In the genomic region with DNA sequence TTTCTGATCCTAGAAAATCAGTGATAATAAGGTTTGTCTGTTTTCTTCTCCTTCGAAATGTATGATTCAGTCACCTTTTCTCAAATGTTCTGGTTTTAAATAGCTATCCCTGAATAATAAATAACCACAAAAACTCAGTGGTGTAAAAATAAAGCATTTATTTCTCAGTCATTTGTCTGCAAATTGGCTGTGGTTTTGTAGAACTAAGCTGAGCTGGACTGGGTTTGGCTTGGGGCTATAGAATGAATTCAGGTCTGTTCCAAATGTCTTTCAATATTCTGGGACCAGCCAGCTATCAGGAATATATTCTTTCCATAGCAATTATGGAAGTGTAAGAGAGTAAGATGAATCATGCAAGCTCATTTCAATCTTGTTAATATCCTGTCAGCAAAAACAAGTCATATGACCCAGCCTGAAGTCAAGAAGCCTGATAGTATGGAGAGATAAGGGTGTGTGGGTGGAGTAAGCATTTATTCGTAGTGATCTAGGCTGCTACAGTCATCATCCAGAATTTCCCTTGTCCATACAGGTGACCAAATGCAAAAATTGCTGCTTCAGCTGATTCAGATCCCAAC, we compare ENCODE assay signal across 20 cellular contexts.
DNase-seq lines count a peak whose midpoint lies in the region; ATAC-seq and TF ChIP-seq lines count a peak whose summit lies in the region.
"Had no signal": no experiment of that assay in that cellular context is flagged by ENCODE, and none has a peak within 500 bp of the region (broad histone marks: within the 10 kb centered on the region; RNA-seq: fewer than 3 reads in every experiment).

No MANE protein-coding gene starts in this region.

- in situ Hi-C loops in astrocyte of the cerebellum (cut with HindIII; ENCODE audit: low sequenced_read_pairs), result no loop called here

- no peak overlapping the region for H3K9ac ChIP-seq in DND-41 (ENCODE audit: low read depth, low read length)

- no peaks in the 10 kb centered on the region for H3K27me3 ChIP-seq in DND-41 (ENCODE audit: insufficient read depth, low read length, poor library complexity)
- H3K27me3 ChIP-seq: thyroid gland had no signal

- CTCF ChIA-PET in T-cell (lab: Charles Lee), result no interaction called here

- H3K4me3 Mint-ChIP-seq in T-cell, result no peak overlapping the region
- H3K4me3 Mint-ChIP-seq in activated T-helper 17 cell treated with anti-CD3 and anti-CD28 coated beads, Interleukin-2, amount 50 U/mL, for 72 hours, result no peak overlapping the region
- H3K4me3 Mint-ChIP-seq: IgD-negative memory B cell; stimulated activated naive B cell treated with anti-CD40 and anti-IgM and Interleukin-4, amounts not matched to agents 10 μg/mL and 1 μg/mL and 100 μg/mL, for 72 hours had no signal

- no peak overlapping the region for H3K4me3 ChIP-seq in DND-41 (ENCODE audit: low read depth in 1 of 2, low read length in 2 of 2)
- H3K4me3 ChIP-seq in astrocyte of the cerebellum (ENCODE audit: low read depth, low read length), result no peak overlapping the region
- H3K4me3 ChIP-seq: HAP-1, thyroid gland had no signal

- H3K4me2 ChIP-seq in DND-41 (ENCODE audit: insufficient read depth, low read length), result no peak overlapping the region

- ATAC-seq in DND-41 (ENCODE audit: insufficient read depth, low read depth) (peak; percentile 79), T-cell (replicated peaks in 1 of 4) (no peak), GM18519 (IDR thresholded peaks at IDR 0.05; ENCODE audit: low FRiP score, unreplicated experiment) (no peak)
- ATAC-seq in activated T-helper 17 cell treated with anti-CD3 and anti-CD28 coated beads, Interleukin-2, amount 50 U/mL, for 72 hours (replicated peaks), result no peak
- ATAC-seq: stimulated activated naive B cell treated with anti-CD40 and anti-IgM and Interleukin-4, amounts not matched to agents 10 μg/mL and 1 μg/mL and 100 μg/mL, for 72 hours had no signal

- H3K4me1 Mint-ChIP-seq in T-cell, result no peaks in the 10 kb centered on the region
- no peaks in the 10 kb centered on the region for H3K4me1 Mint-ChIP-seq in activated T-helper 17 cell treated with anti-CD3 and anti-CD28 coated beads, Interleukin-2, amount 50 U/mL, for 72 hours
- H3K4me1 Mint-ChIP-seq: IgD-negative memory B cell; stimulated activated naive B cell treated with anti-CD40 and anti-IgM and Interleukin-4, amounts not matched to agents 10 μg/mL and 1 μg/mL and 100 μg/mL, for 72 hours had no signal

- peaks cover 2 to 26% (median 15%) of the 10 kb centered on the region in 3 donors for H3K9me3 Mint-ChIP-seq in T-cell
- peaks cover 14% of the 10 kb centered on the region for H3K9me3 Mint-ChIP-seq in activated T-helper 17 cell treated with anti-CD3 and anti-CD28 coated beads, Interleukin-2, amount 50 U/mL, for 72 hours

- H3K36me3 Mint-ChIP-seq in T-cell, result no peaks in the 10 kb centered on the region
- no peaks in the 10 kb centered on the region for H3K36me3 Mint-ChIP-seq in activated T-helper 17 cell treated with anti-CD3 and anti-CD28 coated beads, Interleukin-2, amount 50 U/mL, for 72 hours (ENCODE audit: low read depth)
- H3K36me3 Mint-ChIP-seq: IgD-negative memory B cell had no signal

- TF ChIP-seq CTCF in DND-41 (IDR thresholded peaks at IDR 0.05; ENCODE audit: borderline replicate concordance, extremely low read depth, low read length, poor library complexity, severe bottlenecking), result no peak
- no peak for TF ChIP-seq CTCF in astrocyte of the cerebellum (IDR thresholded peaks at IDR 0.05; ENCODE audit: low read depth, low read length, missing control alignments)

- no peaks in the 10 kb centered on the region for H3K9me3 ChIP-seq in DND-41 (ENCODE audit: insufficient read depth, low read length, severe bottlenecking)
- H3K9me3 ChIP-seq: HAP-1, thyroid gland had no signal

- no peak overlapping the region for H3K27ac Mint-ChIP-seq in T-cell
- no peak overlapping the region for H3K27ac Mint-ChIP-seq in activated T-helper 17 cell treated with anti-CD3 and anti-CD28 coated beads, Interleukin-2, amount 50 U/mL, for 72 hours
- H3K27ac Mint-ChIP-seq: IgD-negative memory B cell; stimulated activated naive B cell treated with anti-CD40 and anti-IgM and Interleukin-4, amounts not matched to agents 10 μg/mL and 1 μg/mL and 100 μg/mL, for 72 hours had no signal

- DNase-seq in DND-41, result no peak
- DNase-seq in HT1080 (ENCODE audit: low read depth), result peak; percentile 4
- DNase-seq in astrocyte of the cerebellum (ENCODE audit: low read depth), result peak; percentile 15
- peak; percentile 67 for DNase-seq in iris pigment epithelial cell (ENCODE audit: low read depth)
- no peak for DNase-seq in T-cell
- DNase-seq in Kasumi-1 (lab: John Stamatoyannopoulos, UW), result no peak
- DNase-seq: activated CD4-positive, alpha-beta T cell treated with anti-CD3 and anti-CD28 coated beads for 4 hours; activated CD8-positive, alpha-beta memory T cell treated with anti-CD3 and anti-CD28 coated beads, Interleukin-2, amount 50 U/mL, for 4 hours; activated effector memory CD4-positive, alpha-beta T cell treated with anti-CD3 and anti-CD28 coated beads, Interleukin-2, amount 50 U/mL, for 16 hours; amygdala; DMS 273 treated with DMSO at 0.1 percent for 48 hours; retina; RPMI8226; stimulated activated naive B cell treated with anti-CD40 and anti-IgM and Interleukin-4, amounts not matched to agents 10 μg/mL and 1 μg/mL and 100 μg/mL, for 72 hours; SW 1271; thyroid gland had no signal

- H3K27ac ChIP-seq in DND-41 (ENCODE audit: low read length), result no peak overlapping the region
- H3K27ac ChIP-seq: thyroid gland had no signal

- no peaks in the 10 kb centered on the region for H4K20me1 ChIP-seq in DND-41 (ENCODE audit: insufficient read depth, low read length)

- H3K79me2 ChIP-seq in DND-41 (ENCODE audit: insufficient read depth, low read length), result no peaks in the 10 kb centered on the region

- POLR2A ChIA-PET in T-cell (lab: Charles Lee), result no interaction called here

- H3K4me1 ChIP-seq in DND-41 (ENCODE audit: insufficient read depth, low read length), result peaks cover 15% of the 10 kb centered on the region
- H3K4me1 ChIP-seq: HAP-1, thyroid gland had no signal

- no peaks in the 10 kb centered on the region for H3K36me3 ChIP-seq in DND-41 (ENCODE audit: insufficient read depth, low read length)
- H3K36me3 ChIP-seq: HAP-1, thyroid gland had no signal

- H3K27me3 Mint-ChIP-seq in T-cell, result no peaks in the 10 kb centered on the region
- H3K27me3 Mint-ChIP-seq in activated T-helper 17 cell treated with anti-CD3 and anti-CD28 coated beads, Interleukin-2, amount 50 U/mL, for 72 hours, result no peaks in the 10 kb centered on the region
- H3K27me3 Mint-ChIP-seq: IgD-negative memory B cell; stimulated activated naive B cell treated with anti-CD40 and anti-IgM and Interleukin-4, amounts not matched to agents 10 μg/mL and 1 μg/mL and 100 μg/mL, for 72 hours had no signal

- H2AFZ ChIP-seq in DND-41 (ENCODE audit: low read depth, low read length), result peak overlapping the region; percentile 3; the same call in 1 of the 2 replicates

Comparison
In these comparisons a context has a peak if more than half of its experiments do, and no peak if none do; other contexts are left out.
1. DNase-seq: peak in HT1080 (single experiment), astrocyte of the cerebellum (single experiment) and iris pigment epithelial cell (single experiment); none in DND-41 (single experiment), T-cell (0 of 34) and Kasumi-1 (0 of 2).